Comparison of ENCODE assay signal across 10 cellular contexts in genomic region chr15:69467636-69468035, GRCh38. TPM values are rescaled to one million over a fixed set of nuclear protein-coding genes. Genes with fewer than 3 reads are reported as not detected.
DNase-seq lines count a peak whose midpoint lies in the region; ATAC-seq, FAIRE-seq and TF ChIP-seq lines count a peak whose summit lies in the region.
"Had no signal": no experiment of that assay in that cellular context is flagged by ENCODE, and none has a peak within 500 bp of the region (broad histone marks: within the 10 kb centered on the region; RNA-seq: fewer than 3 reads in every experiment).

No MANE protein-coding gene starts in this region.

- ATAC-seq in GM18870 (IDR thresholded peaks at IDR 0.05; ENCODE audit: unreplicated experiment): no peak

- no peaks in the 10 kb centered on the region for H3K9me3 Mint-ChIP-seq in progenitor cell of endocrine pancreas (ENCODE audit: low read depth)

- TF ChIP-seq CTCF in KMS-11 (conservative IDR thresholded peaks at IDR 0.05; ENCODE audit: low read depth, low read length) (no peak), bronchial epithelial cell (IDR thresholded peaks at IDR 0.05; ENCODE audit: insufficient read depth, low read length, severe bottlenecking) (no peak), progenitor cell of endocrine pancreas (IDR thresholded peaks at IDR 0.05; ENCODE audit: unreplicated experiment) (no peak)

- peak overlapping the region; percentile 22; the same call in 1 of the 2 replicates for H2AFZ ChIP-seq in KMS-11 (ENCODE audit: low read depth)

- peak; percentile 27 for DNase-seq in NK-92 treated with Interleukin-12 subunit alpha and Interleukin-12 subunit beta, amount 100 ng/mL, for 24 hours (lab: John Stamatoyannopoulos, UW)
- DNase-seq in NK-92 (lab: John Stamatoyannopoulos, UW; ENCODE audit: unreplicated experiment) (no peak), bronchial epithelial cell (ENCODE audit: low read depth) (peak; percentile 50), progenitor cell of endocrine pancreas (ENCODE audit: low spot score, unreplicated experiment) (no peak), AG08395 (ENCODE audit: low spot score) (no peak), amygdala (lab: John Stamatoyannopoulos, UW) (no peak)
- DNase-seq: occipital lobe had no signal

- peak overlapping the region; percentile 90 for H3K27ac ChIP-seq in KMS-11

- H3K79me2 ChIP-seq in KMS-11 (ENCODE audit: insufficient read depth, low read depth): no peaks in the 10 kb centered on the region

- FAIRE-seq in bronchial epithelial cell (lab: Jason Lieb, UNC): no peak

- no peaks in the 10 kb centered on the region for H3K36me3 Mint-ChIP-seq in progenitor cell of endocrine pancreas (ENCODE audit: insufficient read depth)

- H3K27me3 Mint-ChIP-seq in progenitor cell of endocrine pancreas: peaks cover 21% of the 10 kb centered on the region

- peak overlapping the region; percentile 55 for H3K9ac ChIP-seq in KMS-11

- H3K36me3 ChIP-seq in KMS-11 (ENCODE audit: insufficient read depth): no peaks in the 10 kb centered on the region
- no peaks in the 10 kb centered on the region for H3K36me3 ChIP-seq in bronchial epithelial cell (ENCODE audit: control insufficient read depth, insufficient read depth, low read length)
- H3K36me3 ChIP-seq: BE2C had no signal

- H3K4me1 Mint-ChIP-seq in progenitor cell of endocrine pancreas (ENCODE audit: low read depth): peaks cover 45% of the 10 kb centered on the region

- H3K27ac Mint-ChIP-seq in progenitor cell of endocrine pancreas: peak overlapping the region; percentile 93

- H3K4me3 ChIP-seq in KMS-11 (IDR thresholded peaks at IDR 0.05; ENCODE audit: insufficient read depth, low read depth, low read length): no peak overlapping the region
- no peak overlapping the region for H3K4me3 ChIP-seq in bronchial epithelial cell (ENCODE audit: low read depth, low read length)

- no peaks in the 10 kb centered on the region for H4K20me1 ChIP-seq in KMS-11 (ENCODE audit: insufficient read depth)

- H3K4me1 ChIP-seq in KMS-11 (ENCODE audit: low read depth, poor library complexity, severe bottlenecking): peaks cover 43% of the 10 kb centered on the region

- H3K27me3 ChIP-seq in KMS-11 (ENCODE audit: insufficient read depth, low read depth) (no peaks in the 10 kb centered on the region), bronchial epithelial cell (ENCODE audit: control insufficient read depth, insufficient read depth, low read length) (no peaks in the 10 kb centered on the region)
- H3K27me3 ChIP-seq: BE2C had no signal

- H3K4me3 Mint-ChIP-seq in progenitor cell of endocrine pancreas (ENCODE audit: low read depth): peak overlapping the region; percentile 12

- H3K4me2 ChIP-seq in KMS-11: peak overlapping the region; percentile 60

RNA-seq across cellular contexts. Expression of gene RPLP1, which starts 15.0 kb away (rescaled TPM):
- total RNA-seq in bronchial epithelial cell: 47.4 and 57.4 TPM in 2 replicates
- total RNA-seq in progenitor cell of endocrine pancreas: 1,112 and 1,115 TPM in 2 replicates

RNA-seq across cellular contexts. Expression of gene KIF23, which starts 53.5 kb away (rescaled TPM):
- 3.7 and 7.3 TPM in 2 replicates for total RNA-seq in bronchial epithelial cell
- total RNA-seq in progenitor cell of endocrine pancreas: 26.5 and 28.4 TPM in 2 replicates

Comparison
In these comparisons a context has a peak if more than half of its experiments do, and no peak if none do; other contexts are left out.
1. DNase-seq: peak in NK-92 treated with Interleukin-12 subunit alpha and Interleukin-12 subunit beta, amount 100 ng/mL, for 24 hours (single experiment) and bronchial epithelial cell (single experiment); none in NK-92 (single experiment), progenitor cell of endocrine pancreas (single experiment), AG08395 (single experiment) and amygdala (0 of 56).
2. RNA of gene RPLP1, which starts 15.0 kb away (total RNA-seq): 1,112 to 1,115 TPM in progenitor cell of endocrine pancreas; 47.4 to 57.4 TPM in bronchial epithelial cell; every median in the first group is over 10 times any median in the second.